Comparison of ENCODE assay signal across 2 cellular contexts in the genomic region with DNA sequence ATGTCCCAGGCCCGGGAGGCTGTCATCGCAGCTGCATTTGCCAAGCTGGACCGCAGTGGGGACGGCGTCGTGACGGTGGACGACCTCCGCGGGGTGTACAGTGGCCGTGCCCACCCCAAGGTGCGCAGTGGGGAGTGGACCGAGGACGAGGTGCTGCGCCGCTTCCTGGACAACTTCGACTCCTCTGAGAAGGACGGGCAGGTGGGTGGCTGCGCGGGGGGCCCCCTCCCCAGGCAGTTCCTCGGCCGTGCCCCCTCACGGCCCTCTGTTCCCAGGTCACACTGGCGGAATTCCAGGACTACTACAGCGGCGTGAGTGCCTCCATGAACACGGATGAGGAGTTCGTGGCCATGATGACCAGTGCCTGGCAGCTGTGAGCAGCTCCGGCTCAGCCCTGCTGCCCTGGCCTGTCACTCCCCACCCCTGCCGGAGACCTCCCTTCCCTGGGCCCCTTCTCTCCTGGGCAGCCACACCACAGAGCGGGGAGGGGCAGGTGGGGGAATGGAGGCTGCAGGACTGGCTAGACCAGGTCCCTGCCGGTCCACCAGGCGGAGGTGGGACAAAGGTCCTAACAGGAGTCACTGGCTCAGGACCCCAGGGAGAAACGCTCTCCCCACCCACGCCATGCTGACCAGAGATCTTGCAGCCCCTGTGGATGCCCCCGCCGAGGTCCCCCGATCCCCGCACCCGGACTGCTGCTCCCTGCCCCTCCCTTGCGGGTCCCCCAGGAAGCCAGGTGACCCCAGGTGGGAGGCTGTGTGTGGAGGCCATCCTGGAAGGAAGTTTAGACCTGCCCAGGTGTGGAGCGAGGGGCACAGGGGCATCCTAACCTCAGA.
A peak's percentile ranks its signal among the peaks of the same experiment; 100 is the strongest.
TF ChIP-seq lines count a peak whose summit lies in the region.

No MANE protein-coding gene starts in this region.

TF ChIP-seq in HCT116, 20 proteins besides CTCF, POLR2A, EP300 and RAD21:
- TF ChIP-seq ZFX (IDR thresholded peaks at IDR 0.05): no peak

TF ChIP-seq in HepG2, 621 proteins besides CTCF, POLR2A, EP300 and RAD21 (continues in another document):
- TF ChIP-seq AGO2 (optimal IDR thresholded peaks at IDR 0.05; ENCODE audit: low read depth, low read length) (peak; percentile 84), ZNF160 (CRISPR knock-in tag; IDR thresholded peaks at IDR 0.05) (no peak), CC2D1A (CRISPR knock-in tag; IDR thresholded peaks at IDR 0.05) (no peak), ZNF768 (CRISPR knock-in tag; IDR thresholded peaks at IDR 0.05) (peak; percentile 63), ZC3H13 (CRISPR knock-in tag; IDR thresholded peaks at IDR 0.05) (peak; percentile 22; the same call in 1 of the 2 replicates), KDM2A (CRISPR knock-in tag; IDR thresholded peaks at IDR 0.05; ENCODE audit: borderline replicate concordance, low read depth) (peak; percentile 63), JUND (CRISPR knock-in tag; IDR thresholded peaks at IDR 0.05) (no peak), NBN (conservative IDR thresholded peaks at IDR 0.05) (no peak), NR2F1 (CRISPR knock-in tag; IDR thresholded peaks at IDR 0.05) (no peak), ZSCAN25 (CRISPR knock-in tag; IDR thresholded peaks at IDR 0.05) (peak; percentile 90), ZC3H4 (CRISPR knock-in tag; IDR thresholded peaks at IDR 0.05; ENCODE audit: borderline replicate concordance) (no peak), ZNF207 (IDR thresholded peaks at IDR 0.05; ENCODE audit: borderline replicate concordance) (no peak), ZNF775 (CRISPR knock-in tag; IDR thresholded peaks at IDR 0.05; ENCODE audit: borderline replicate concordance) (no peak), AKAP8 (CRISPR knock-in tag; IDR thresholded peaks at IDR 0.05) (no peak; the same call in 1 of the 2 replicates), ZNF652 (CRISPR knock-in tag; IDR thresholded peaks at IDR 0.05; ENCODE audit: borderline replicate concordance, low read depth) (no peak), CHCHD3 (CRISPR knock-in tag; IDR thresholded peaks at IDR 0.05) (peak; percentile 71; the same call in 1 of the 2 replicates), NFIC (IDR thresholded peaks at IDR 0.05; ENCODE audit: low read length) (no peak), PPARG (CRISPR knock-in tag; conservative IDR thresholded peaks at IDR 0.05) (no peak), ZNF75D (CRISPR knock-in tag; IDR thresholded peaks at IDR 0.05; ENCODE audit: borderline replicate concordance) (no peak), ZNF121 (CRISPR knock-in tag; IDR thresholded peaks at IDR 0.05) (no peak), KMT2A (CRISPR knock-in tag; IDR thresholded peaks at IDR 0.05) (no peak), ZNF496 (CRISPR knock-in tag; IDR thresholded peaks at IDR 0.05; ENCODE audit: insufficient replicate concordance) (no peak), ZBTB38 (CRISPR knock-in tag; IDR thresholded peaks at IDR 0.05) (peak; percentile 76)
- TF ChIP-seq, protein P1, sequence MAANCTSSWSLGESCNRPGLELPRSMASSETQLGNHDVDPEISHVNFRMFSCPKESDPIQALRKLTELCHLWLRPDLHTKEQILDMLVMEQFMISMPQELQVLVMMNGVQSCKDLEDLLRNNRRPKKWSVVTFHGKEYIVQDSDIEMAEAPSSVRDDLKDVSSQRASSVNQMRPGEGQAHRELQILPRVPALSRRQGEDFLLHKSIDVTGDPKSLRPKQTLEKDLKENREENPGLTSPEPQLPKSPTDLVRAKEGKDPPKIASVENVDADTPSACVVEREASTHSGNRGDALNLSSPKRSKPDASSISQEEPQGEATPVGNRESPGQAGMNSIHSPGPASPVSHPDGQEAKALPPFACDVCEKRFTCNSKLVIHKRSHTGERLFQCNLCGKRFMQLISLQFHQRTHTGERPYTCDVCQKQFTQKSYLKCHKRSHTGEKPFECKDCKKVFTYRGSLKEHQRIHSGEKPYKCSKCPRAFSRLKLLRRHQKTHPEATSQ (CRISPR knock-in tag; IDR thresholded peaks at IDR 0.05; ENCODE audit: borderline replicate concordance): no peak
- TF ChIP-seq, protein P2, sequence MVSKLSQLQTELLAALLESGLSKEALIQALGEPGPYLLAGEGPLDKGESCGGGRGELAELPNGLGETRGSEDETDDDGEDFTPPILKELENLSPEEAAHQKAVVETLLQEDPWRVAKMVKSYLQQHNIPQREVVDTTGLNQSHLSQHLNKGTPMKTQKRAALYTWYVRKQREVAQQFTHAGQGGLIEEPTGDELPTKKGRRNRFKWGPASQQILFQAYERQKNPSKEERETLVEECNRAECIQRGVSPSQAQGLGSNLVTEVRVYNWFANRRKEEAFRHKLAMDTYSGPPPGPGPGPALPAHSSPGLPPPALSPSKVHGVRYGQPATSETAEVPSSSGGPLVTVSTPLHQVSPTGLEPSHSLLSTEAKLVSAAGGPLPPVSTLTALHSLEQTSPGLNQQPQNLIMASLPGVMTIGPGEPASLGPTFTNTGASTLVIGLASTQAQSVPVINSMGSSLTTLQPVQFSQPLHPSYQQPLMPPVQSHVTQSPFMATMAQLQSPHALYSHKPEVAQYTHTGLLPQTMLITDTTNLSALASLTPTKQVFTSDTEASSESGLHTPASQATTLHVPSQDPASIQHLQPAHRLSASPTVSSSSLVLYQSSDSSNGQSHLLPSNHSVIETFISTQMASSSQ (IDR thresholded peaks at IDR 0.05; ENCODE audit: low read depth): no peak
- TF ChIP-seq, protein P2 (CRISPR knock-in tag; IDR thresholded peaks at IDR 0.05; ENCODE audit: borderline replicate concordance): no peak
- TF ChIP-seq, protein P3, sequence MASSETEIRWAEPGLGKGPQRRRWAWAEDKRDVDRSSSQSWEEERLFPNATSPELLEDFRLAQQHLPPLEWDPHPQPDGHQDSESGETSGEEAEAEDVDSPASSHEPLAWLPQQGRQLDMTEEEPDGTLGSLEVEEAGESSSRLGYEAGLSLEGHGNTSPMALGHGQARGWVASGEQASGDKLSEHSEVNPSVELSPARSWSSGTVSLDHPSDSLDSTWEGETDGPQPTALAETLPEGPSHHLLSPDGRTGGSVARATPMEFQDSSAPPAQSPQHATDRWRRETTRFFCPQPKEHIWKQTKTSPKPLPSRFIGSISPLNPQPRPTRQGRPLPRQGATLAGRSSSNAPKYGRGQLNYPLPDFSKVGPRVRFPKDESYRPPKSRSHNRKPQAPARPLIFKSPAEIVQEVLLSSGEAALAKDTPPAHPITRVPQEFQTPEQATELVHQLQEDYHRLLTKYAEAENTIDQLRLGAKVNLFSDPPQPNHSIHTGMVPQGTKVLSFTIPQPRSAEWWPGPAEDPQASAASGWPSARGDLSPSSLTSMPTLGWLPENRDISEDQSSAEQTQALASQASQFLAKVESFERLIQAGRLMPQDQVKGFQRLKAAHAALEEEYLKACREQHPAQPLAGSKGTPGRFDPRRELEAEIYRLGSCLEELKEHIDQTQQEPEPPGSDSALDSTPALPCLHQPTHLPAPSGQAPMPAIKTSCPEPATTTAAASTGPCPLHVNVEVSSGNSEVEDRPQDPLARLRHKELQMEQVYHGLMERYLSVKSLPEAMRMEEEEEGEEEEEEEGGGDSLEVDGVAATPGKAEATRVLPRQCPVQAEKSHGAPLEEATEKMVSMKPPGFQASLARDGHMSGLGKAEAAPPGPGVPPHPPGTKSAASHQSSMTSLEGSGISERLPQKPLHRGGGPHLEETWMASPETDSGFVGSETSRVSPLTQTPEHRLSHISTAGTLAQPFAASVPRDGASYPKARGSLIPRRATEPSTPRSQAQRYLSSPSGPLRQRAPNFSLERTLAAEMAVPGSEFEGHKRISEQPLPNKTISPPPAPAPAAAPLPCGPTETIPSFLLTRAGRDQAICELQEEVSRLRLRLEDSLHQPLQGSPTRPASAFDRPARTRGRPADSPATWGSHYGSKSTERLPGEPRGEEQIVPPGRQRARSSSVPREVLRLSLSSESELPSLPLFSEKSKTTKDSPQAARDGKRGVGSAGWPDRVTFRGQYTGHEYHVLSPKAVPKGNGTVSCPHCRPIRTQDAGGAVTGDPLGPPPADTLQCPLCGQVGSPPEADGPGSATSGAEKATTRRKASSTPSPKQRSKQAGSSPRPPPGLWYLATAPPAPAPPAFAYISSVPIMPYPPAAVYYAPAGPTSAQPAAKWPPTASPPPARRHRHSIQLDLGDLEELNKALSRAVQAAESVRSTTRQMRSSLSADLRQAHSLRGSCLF (CRISPR knock-in tag; IDR thresholded peaks at IDR 0.05; ENCODE audit: borderline replicate concordance): no peak
- TF ChIP-seq, protein P4, sequence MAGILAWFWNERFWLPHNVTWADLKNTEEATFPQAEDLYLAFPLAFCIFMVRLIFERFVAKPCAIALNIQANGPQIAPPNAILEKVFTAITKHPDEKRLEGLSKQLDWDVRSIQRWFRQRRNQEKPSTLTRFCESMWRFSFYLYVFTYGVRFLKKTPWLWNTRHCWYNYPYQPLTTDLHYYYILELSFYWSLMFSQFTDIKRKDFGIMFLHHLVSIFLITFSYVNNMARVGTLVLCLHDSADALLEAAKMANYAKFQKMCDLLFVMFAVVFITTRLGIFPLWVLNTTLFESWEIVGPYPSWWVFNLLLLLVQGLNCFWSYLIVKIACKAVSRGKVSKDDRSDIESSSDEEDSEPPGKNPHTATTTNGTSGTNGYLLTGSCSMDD (CRISPR knock-in tag; IDR thresholded peaks at IDR 0.05): no peak
- TF ChIP-seq, protein P5, sequence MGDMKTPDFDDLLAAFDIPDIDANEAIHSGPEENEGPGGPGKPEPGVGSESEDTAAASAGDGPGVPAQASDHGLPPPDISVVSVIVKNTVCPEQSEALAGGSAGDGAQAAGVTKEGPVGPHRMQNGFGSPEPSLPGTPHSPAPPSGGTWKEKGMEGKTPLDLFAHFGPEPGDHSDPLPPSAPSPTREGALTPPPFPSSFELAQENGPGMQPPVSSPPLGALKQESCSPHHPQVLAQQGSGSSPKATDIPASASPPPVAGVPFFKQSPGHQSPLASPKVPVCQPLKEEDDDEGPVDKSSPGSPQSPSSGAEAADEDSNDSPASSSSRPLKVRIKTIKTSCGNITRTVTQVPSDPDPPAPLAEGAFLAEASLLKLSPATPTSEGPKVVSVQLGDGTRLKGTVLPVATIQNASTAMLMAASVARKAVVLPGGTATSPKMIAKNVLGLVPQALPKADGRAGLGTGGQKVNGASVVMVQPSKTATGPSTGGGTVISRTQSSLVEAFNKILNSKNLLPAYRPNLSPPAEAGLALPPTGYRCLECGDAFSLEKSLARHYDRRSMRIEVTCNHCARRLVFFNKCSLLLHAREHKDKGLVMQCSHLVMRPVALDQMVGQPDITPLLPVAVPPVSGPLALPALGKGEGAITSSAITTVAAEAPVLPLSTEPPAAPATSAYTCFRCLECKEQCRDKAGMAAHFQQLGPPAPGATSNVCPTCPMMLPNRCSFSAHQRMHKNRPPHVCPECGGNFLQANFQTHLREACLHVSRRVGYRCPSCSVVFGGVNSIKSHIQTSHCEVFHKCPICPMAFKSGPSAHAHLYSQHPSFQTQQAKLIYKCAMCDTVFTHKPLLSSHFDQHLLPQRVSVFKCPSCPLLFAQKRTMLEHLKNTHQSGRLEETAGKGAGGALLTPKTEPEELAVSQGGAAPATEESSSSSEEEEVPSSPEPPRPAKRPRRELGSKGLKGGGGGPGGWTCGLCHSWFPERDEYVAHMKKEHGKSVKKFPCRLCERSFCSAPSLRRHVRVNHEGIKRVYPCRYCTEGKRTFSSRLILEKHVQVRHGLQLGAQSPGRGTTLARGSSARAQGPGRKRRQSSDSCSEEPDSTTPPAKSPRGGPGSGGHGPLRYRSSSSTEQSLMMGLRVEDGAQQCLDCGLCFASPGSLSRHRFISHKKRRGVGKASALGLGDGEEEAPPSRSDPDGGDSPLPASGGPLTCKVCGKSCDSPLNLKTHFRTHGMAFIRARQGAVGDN (CRISPR knock-in tag; IDR thresholded peaks at IDR 0.05): peak; percentile 60
- TF ChIP-seq, protein P6, sequence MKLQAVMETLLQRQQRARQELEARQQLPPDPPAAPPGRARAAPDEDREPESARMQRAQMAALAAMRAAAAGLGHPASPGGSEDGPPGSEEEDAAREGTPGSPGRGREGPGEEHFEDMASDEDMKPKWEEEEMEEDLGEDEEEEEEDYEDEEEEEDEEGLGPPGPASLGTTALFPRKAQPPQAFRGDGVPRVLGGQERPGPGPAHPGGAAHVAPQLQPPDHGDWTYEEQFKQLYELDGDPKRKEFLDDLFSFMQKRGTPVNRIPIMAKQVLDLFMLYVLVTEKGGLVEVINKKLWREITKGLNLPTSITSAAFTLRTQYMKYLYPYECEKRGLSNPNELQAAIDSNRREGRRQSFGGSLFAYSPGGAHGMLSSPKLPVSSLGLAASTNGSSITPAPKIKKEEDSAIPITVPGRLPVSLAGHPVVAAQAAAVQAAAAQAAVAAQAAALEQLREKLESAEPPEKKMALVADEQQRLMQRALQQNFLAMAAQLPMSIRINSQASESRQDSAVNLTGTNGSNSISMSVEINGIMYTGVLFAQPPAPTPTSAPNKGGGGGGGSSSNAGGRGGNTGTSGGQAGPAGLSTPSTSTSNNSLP (IDR thresholded peaks at IDR 0.05; ENCODE audit: low read depth, low read length): no peak
- TF ChIP-seq, protein P7, sequence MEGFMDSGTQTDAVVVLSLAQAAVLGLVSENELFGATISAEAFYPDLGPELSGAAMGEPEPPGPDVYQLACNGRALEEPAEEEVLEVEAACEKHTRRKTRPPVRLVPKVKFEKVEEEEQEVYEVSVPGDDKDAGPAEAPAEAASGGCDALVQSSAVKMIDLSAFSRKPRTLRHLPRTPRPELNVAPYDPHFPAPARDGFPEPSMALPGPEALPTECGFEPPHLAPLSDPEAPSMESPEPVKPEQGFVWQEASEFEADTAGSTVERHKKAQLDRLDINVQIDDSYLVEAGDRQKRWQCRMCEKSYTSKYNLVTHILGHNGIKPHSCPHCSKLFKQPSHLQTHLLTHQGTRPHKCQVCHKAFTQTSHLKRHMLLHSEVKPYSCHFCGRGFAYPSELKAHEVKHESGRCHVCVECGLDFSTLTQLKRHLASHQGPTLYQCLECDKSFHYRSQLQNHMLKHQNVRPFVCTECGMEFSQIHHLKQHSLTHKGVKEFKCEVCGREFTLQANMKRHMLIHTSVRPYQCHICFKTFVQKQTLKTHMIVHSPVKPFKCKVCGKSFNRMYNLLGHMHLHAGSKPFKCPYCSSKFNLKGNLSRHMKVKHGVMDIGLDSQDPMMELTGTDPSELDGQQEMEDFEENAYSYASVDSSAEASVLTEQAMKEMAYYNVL (CRISPR knock-in tag; IDR thresholded peaks at IDR 0.05; ENCODE audit: borderline replicate concordance): no peak
